ENCODE assay signal across 15 cellular contexts in genomic region chr2:49044265-49044664, GRCh38.
DNase-seq lines count a peak whose midpoint lies in the region; ATAC-seq and TF ChIP-seq lines count a peak whose summit lies in the region.
"Had no signal": no experiment of that assay in that cellular context is flagged by ENCODE, and none has a peak within 500 bp of the region (broad histone marks: within the 10 kb centered on the region; RNA-seq: fewer than 3 reads in every experiment).

No MANE protein-coding gene starts in this region.

- H3T11ph ChIP-seq in H9 (ENCODE audit: low read length): no peak overlapping the region

- peaks cover 14 to 20% of the 10 kb centered on the region in 2 experiments for H3K4me1 Mint-ChIP-seq in H9
- no peaks in the 10 kb centered on the region for H3K4me1 Mint-ChIP-seq in stimulated activated memory B cell treated with anti-CD40 and anti-IgM and Interleukin-4, amounts not matched to agents 10 μg/mL and 1 μg/mL and 100 μg/mL, for 72 hours
- H3K4me1 Mint-ChIP-seq in immature natural killer cell: no peaks in the 10 kb centered on the region

- WGBS in H9 (ENCODE audit: extremely low coverage, insufficient read length, low lambda C conversion rate): no CpG with 5 or more reads among the region's 3 CpGs

- H3K9ac ChIP-seq in H9 (ENCODE audit: extremely low read depth, insufficient read length, low read length): no peak overlapping the region
- H3K9ac ChIP-seq: BLaER1 treated with 17β-estradiol and CSF1 and Interleukin-3, amounts not matched to agents 10 nM and 100 nM had no signal

- no peak overlapping the region for H4K91ac ChIP-seq in H9 (ENCODE audit: insufficient read length, low read depth, low read length)

- no peak overlapping the region for H3K18ac ChIP-seq in H9 (ENCODE audit: insufficient read length, low read depth, low read length)

- POLR2A ChIA-PET in HEK293T (lab: Yijun Ruan, JAX): no interaction called here

- H3K27me3 ChIP-seq in H9 (ENCODE audit: insufficient read depth, low read length): no peaks in the 10 kb centered on the region
- H3K27me3 ChIP-seq: BLaER1 treated with 17β-estradiol and CSF1 and Interleukin-3, amounts not matched to agents 10 nM and 100 nM had no signal

- intact Hi-C loops in mucosa of descending colon (cut with DNase I, micrococcal nuclease) (no loop called here), posterior cingulate gyrus (cut with DNase I) (no loop called here)

- no peaks in the 10 kb centered on the region for H3K79me1 ChIP-seq in H9 (ENCODE audit: insufficient read depth, low read depth, low read length, poor library complexity, severe bottlenecking)

- no peaks in the 10 kb centered on the region for H4K20me1 ChIP-seq in H9 (ENCODE audit: control insufficient read depth, insufficient read depth, insufficient read length)
- H4K20me1 ChIP-seq: BLaER1 treated with 17β-estradiol and CSF1 and Interleukin-3, amounts not matched to agents 10 nM and 100 nM had no signal

- H3K14ac ChIP-seq in H9 (ENCODE audit: insufficient read depth, low read length): 0 out of 2 replicates have a peak overlapping the region, but pooled peaks have one; percentile 19

- H3K27ac Mint-ChIP-seq in H9 (no peak overlapping the region), immature natural killer cell (no peak overlapping the region)
- no peak overlapping the region for H3K27ac Mint-ChIP-seq in stimulated activated memory B cell treated with anti-CD40 and anti-IgM and Interleukin-4, amounts not matched to agents 10 μg/mL and 1 μg/mL and 100 μg/mL, for 72 hours
- H3K27ac Mint-ChIP-seq: CD8-positive, alpha-beta T cell; HFFc6 had no signal

- CTCF ChIA-PET in HEK293T (lab: Yijun Ruan, JAX): interaction anchor here (0.7 kb wide), 2 partner anchors 10 to 1182 kb away, joined by 3 read pairs; no protein-coding TSS in a partner anchor

- H3K36me3 Mint-ChIP-seq in H9 (ENCODE audit: insufficient read depth in 1 of 3, low read depth in 3 of 3): no peaks in the 10 kb centered on the region
- H3K36me3 Mint-ChIP-seq in stimulated activated memory B cell treated with anti-CD40 and anti-IgM and Interleukin-4, amounts not matched to agents 10 μg/mL and 1 μg/mL and 100 μg/mL, for 72 hours: no peaks in the 10 kb centered on the region
- no peaks in the 10 kb centered on the region for H3K36me3 Mint-ChIP-seq in immature natural killer cell
- H3K36me3 Mint-ChIP-seq: CD8-positive, alpha-beta T cell had no signal

- H3K9me3 Mint-ChIP-seq in H9: no peaks in the 10 kb centered on the region
- H3K9me3 Mint-ChIP-seq in stimulated activated memory B cell treated with anti-CD40 and anti-IgM and Interleukin-4, amounts not matched to agents 10 μg/mL and 1 μg/mL and 100 μg/mL, for 72 hours: no peaks in the 10 kb centered on the region
- H3K9me3 Mint-ChIP-seq in immature natural killer cell: peaks cover 0 to 22% (median 6%) of the 10 kb centered on the region in 6 donors
- H3K9me3 Mint-ChIP-seq: CD8-positive, alpha-beta T cell had no signal

- H2BK5ac ChIP-seq in H9 (ENCODE audit: insufficient read length, low read length): no peak overlapping the region

- H3K4ac ChIP-seq in H9 (ENCODE audit: low read depth, low read length): no peak overlapping the region

- H2AK5ac ChIP-seq in H9 (ENCODE audit: insufficient read length, low read length): no peak overlapping the region

- H3K23ac ChIP-seq in H9 (ENCODE audit: insufficient read length, low read depth, low read length): no peak overlapping the region

- no peak overlapping the region for H3K4me2 ChIP-seq in H9 (ENCODE audit: insufficient read depth, insufficient read length, low read length)
- H3K4me2 ChIP-seq: BLaER1 treated with 17β-estradiol and CSF1 and Interleukin-3, amounts not matched to agents 10 nM and 100 nM had no signal

- H3K27me3 Mint-ChIP-seq in H9 (ENCODE audit: low read depth): no peaks in the 10 kb centered on the region
- no peaks in the 10 kb centered on the region for H3K27me3 Mint-ChIP-seq in stimulated activated memory B cell treated with anti-CD40 and anti-IgM and Interleukin-4, amounts not matched to agents 10 μg/mL and 1 μg/mL and 100 μg/mL, for 72 hours
- H3K27me3 Mint-ChIP-seq in immature natural killer cell (ENCODE audit: low read depth in 3 of 3): no peaks in the 10 kb centered on the region

- no peak overlapping the region for H3K56ac ChIP-seq in H9 (ENCODE audit: insufficient read length, low read depth, low read length)

- H3K36me3 ChIP-seq in mucosa of descending colon (ENCODE audit: low read depth): no peaks in the 10 kb centered on the region
- H3K36me3 ChIP-seq: BLaER1 treated with 17β-estradiol and CSF1 and Interleukin-3, amounts not matched to agents 10 nM and 100 nM had no signal

- no peak overlapping the region for H2BK120ac ChIP-seq in H9 (ENCODE audit: low read depth, low read length, poor library complexity, severe bottlenecking)

- TF ChIP-seq CTCF in H9 (conservative IDR thresholded peaks at IDR 0.05): no peak
- no peak for TF ChIP-seq CTCF in mucosa of descending colon (IDR thresholded peaks at IDR 0.05)

- H3K9me3 ChIP-seq in H9 (ENCODE audit: control insufficient read depth, low read depth, low read length): no peaks in the 10 kb centered on the region
- no peaks in the 10 kb centered on the region for H3K9me3 ChIP-seq in mucosa of descending colon
- H3K9me3 ChIP-seq: BLaER1 treated with 17β-estradiol and CSF1 and Interleukin-3, amounts not matched to agents 10 nM and 100 nM had no signal

- H3K23me2 ChIP-seq in H9 (ENCODE audit: insufficient read length, low read depth, low read length, poor library complexity, severe bottlenecking): no peaks in the 10 kb centered on the region

- no peak overlapping the region for H2BK12ac ChIP-seq in H9 (ENCODE audit: insufficient read length, low read depth, low read length)

- H3K27ac ChIP-seq in H9 (ENCODE audit: insufficient read length, low read depth, low read length): no peak overlapping the region
- H3K27ac ChIP-seq: BLaER1 treated with 17β-estradiol and CSF1 and Interleukin-3, amounts not matched to agents 10 nM and 100 nM had no signal

- H2BK20ac ChIP-seq in H9 (ENCODE audit: low read depth, low read length, poor library complexity, severe bottlenecking): no peak overlapping the region

- H4K8ac ChIP-seq in H9 (replicated peaks; ENCODE audit: insufficient read length, low read depth, low read length): no peak overlapping the region

- no peak overlapping the region for H4K5ac ChIP-seq in H9 (ENCODE audit: insufficient read length, low read depth, low read length)

- H3K4me1 ChIP-seq in H9 (ENCODE audit: insufficient read depth, low read length) (0 out of 2 replicates have a peak, but pooled peaks cover 2% of the 10 kb centered on the region), mucosa of descending colon (ENCODE audit: low read depth) (no peaks in the 10 kb centered on the region)

- DNase-seq in DMS153 (lab: John Stamatoyannopoulos, UW) (peak; percentile 18), DMS79 (lab: John Stamatoyannopoulos, UW) (peak; percentile 12), H9 (no peak), mucosa of descending colon (peak in 1 of 3 donors; percentile 23), immature natural killer cell (no peak), posterior cingulate gyrus (no peak), HEK293T (ENCODE audit: extremely low spot score) (no peak)
- DNase-seq: Calu3; CD8-positive, alpha-beta T cell; DND-41; HFFc6; KBM-7; NCI-H446 had no signal

- H2BK15ac ChIP-seq in H9 (ENCODE audit: low read depth, low read length): no peak overlapping the region

- H3K4me3 Mint-ChIP-seq in H9: no peak overlapping the region
- H3K4me3 Mint-ChIP-seq in stimulated activated memory B cell treated with anti-CD40 and anti-IgM and Interleukin-4, amounts not matched to agents 10 μg/mL and 1 μg/mL and 100 μg/mL, for 72 hours: no peak overlapping the region
- H3K4me3 Mint-ChIP-seq in immature natural killer cell: no peak overlapping the region
- H3K4me3 Mint-ChIP-seq: CD8-positive, alpha-beta T cell; HFFc6 had no signal

- no peak overlapping the region for H3K4me3 ChIP-seq in mucosa of descending colon
- H3K4me3 ChIP-seq: BLaER1 treated with 17β-estradiol and CSF1 and Interleukin-3, amounts not matched to agents 10 nM and 100 nM had no signal

- no peaks in the 10 kb centered on the region for H3K79me2 ChIP-seq in H9 (ENCODE audit: insufficient read depth, low read length)

- peak; percentile 82 for ATAC-seq in mucosa of descending colon
- no peak for ATAC-seq in stimulated activated memory B cell treated with anti-CD40 and anti-IgM and Interleukin-4, amounts not matched to agents 10 μg/mL and 1 μg/mL and 100 μg/mL, for 72 hours
- ATAC-seq: CD8-positive, alpha-beta T cell had no signal

- H2AFZ ChIP-seq in H9 (ENCODE audit: low read length): no peak overlapping the region

TF ChIP-seq in HEK293T, 16 proteins besides CTCF, POLR2A, EP300 and RAD21:
- TF ChIP-seq ELF4 (IDR thresholded peaks at IDR 0.05) (no peak), ZNF384 (IDR thresholded peaks at IDR 0.05) (no peak), FOXK2 (IDR thresholded peaks at IDR 0.05) (no peak), ARNT (IDR thresholded peaks at IDR 0.05) (no peak), L3MBTL2 (conservative IDR thresholded peaks at IDR 0.05) (no peak), HDGF (IDR thresholded peaks at IDR 0.05; ENCODE audit: borderline replicate concordance) (no peak), BHLHE40 (IDR thresholded peaks at IDR 0.05; ENCODE audit: borderline replicate concordance) (no peak), TARDBP (IDR thresholded peaks at IDR 0.05) (no peak), SP1 (IDR thresholded peaks at IDR 0.05) (no peak), FOXM1 (IDR thresholded peaks at IDR 0.05; ENCODE audit: borderline replicate concordance) (no peak)
- TF ChIP-seq, protein P1, sequence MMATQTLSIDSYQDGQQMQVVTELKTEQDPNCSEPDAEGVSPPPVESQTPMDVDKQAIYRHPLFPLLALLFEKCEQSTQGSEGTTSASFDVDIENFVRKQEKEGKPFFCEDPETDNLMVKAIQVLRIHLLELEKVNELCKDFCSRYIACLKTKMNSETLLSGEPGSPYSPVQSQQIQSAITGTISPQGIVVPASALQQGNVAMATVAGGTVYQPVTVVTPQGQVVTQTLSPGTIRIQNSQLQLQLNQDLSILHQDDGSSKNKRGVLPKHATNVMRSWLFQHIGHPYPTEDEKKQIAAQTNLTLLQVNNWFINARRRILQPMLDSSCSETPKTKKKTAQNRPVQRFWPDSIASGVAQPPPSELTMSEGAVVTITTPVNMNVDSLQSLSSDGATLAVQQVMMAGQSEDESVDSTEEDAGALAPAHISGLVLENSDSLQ (IDR thresholded peaks at IDR 0.05): no peak

Comparison
In these comparisons a context has a peak if more than half of its experiments do, and no peak if none do; other contexts are left out.
1. DNase-seq: peak in DMS153 (single experiment) and DMS79 (single experiment); none in H9 (single experiment), immature natural killer cell (0 of 3), posterior cingulate gyrus (0 of 10) and HEK293T (single experiment).